ENCODE assay signal across 20 cellular contexts in genomic region chr3:12829404-12829803, GRCh38. TPM values are rescaled to one million over a fixed set of nuclear protein-coding genes. Genes with fewer than 3 reads are reported as not detected.
DNase-seq lines count a peak whose midpoint lies in the region; ATAC-seq, FAIRE-seq and TF ChIP-seq lines count a peak whose summit lies in the region.
"Had no signal": no experiment of that assay in that cellular context is flagged by ENCODE, and none has a peak within 500 bp of the region (broad histone marks: within the 10 kb centered on the region; RNA-seq: fewer than 3 reads in every experiment).

No MANE protein-coding gene starts in this region.

- H3K36me3 ChIP-seq in PC-3 (ENCODE audit: low read depth, low read length) (peaks cover 28% of the 10 kb centered on the region), bronchial epithelial cell (ENCODE audit: control insufficient read depth, insufficient read depth, low read length) (peaks cover 6% of the 10 kb centered on the region), keratinocyte (ENCODE audit: control insufficient read depth in 2 of 2, extremely low read depth in 1 of 2, insufficient read depth in 2 of 2, low read length in 2 of 2) (peaks cover 16 to 21% of the 10 kb centered on the region in 2 experiments)

- intact Hi-C loops in PC-3 (cut with micrococcal nuclease) = loop anchor here (1.0 to 5.0 kb wide), 3 partner anchors 12 to 107 kb away; partner anchors contain the start of gene RPL32

- POLR2A ChIA-PET in PC-3 (lab: Charles Lee; ENCODE audit: unreplicated experiment) = interaction anchor here (0.6 kb wide), 1 partner anchor 1186 kb away, joined by 3 read pairs; no protein-coding TSS in a partner anchor

- no peaks in the 10 kb centered on the region for H3K9me3 ChIP-seq in PC-3 (ENCODE audit: low read length)
- H3K9me3 ChIP-seq in keratinocyte (ENCODE audit: control insufficient read depth, low read depth, low read length) = no peaks in the 10 kb centered on the region
- H3K9me3 ChIP-seq: Caco-2 had no signal

- peak overlapping the region; percentile 25; the same call in 1 of the 2 replicates for H3K4me3 ChIP-seq in PC-3 (ENCODE audit: low read length)
- H3K4me3 ChIP-seq in bronchial epithelial cell (ENCODE audit: low read depth, low read length) = no peak overlapping the region
- no peak overlapping the region for H3K4me3 ChIP-seq in keratinocyte (ENCODE audit: control insufficient read depth in 2 of 3, extremely low read depth in 1 of 3, insufficient read depth in 2 of 3, low read depth in 1 of 3, low read length in 3 of 3)

- CTCF ChIA-PET in PC-3 (lab: Charles Lee) = interaction anchor here (1.3 to 1.4 kb wide), 2 partner anchors 12 to 19 kb away, joined by 5 to 6 read pairs; partner anchors contain the start of gene RPL32

- H3K9me2 ChIP-seq in PC-3 (replicated peaks; ENCODE audit: low read length) = no peaks in the 10 kb centered on the region

- H3K4me2 ChIP-seq in PC-3 (ENCODE audit: low read length) (peak overlapping the region; percentile 71), keratinocyte (ENCODE audit: control insufficient read depth, extremely low read depth, insufficient read depth, low read depth, low read length) (no peak overlapping the region)

- H4K20me1 ChIP-seq in PC-3 (ENCODE audit: low read length) (no peaks in the 10 kb centered on the region), keratinocyte (ENCODE audit: control insufficient read depth, extremely low read depth, insufficient read depth, low read length) (peaks cover 10% of the 10 kb centered on the region)

- H3K4me1 ChIP-seq in PC-3 (ENCODE audit: insufficient read depth, low read length) (peaks cover 42% of the 10 kb centered on the region), keratinocyte (ENCODE audit: control insufficient read depth, extremely low read depth, insufficient read depth, low read length) (peaks cover 10% of the 10 kb centered on the region)
- H3K4me1 ChIP-seq: Caco-2 had no signal

- peak overlapping the region; percentile 94 for H3K27ac ChIP-seq in PC-3 (ENCODE audit: low read length)
- H3K27ac ChIP-seq in keratinocyte (ENCODE audit: control insufficient read depth, insufficient read depth, low read length) = peak overlapping the region; percentile 10
- H3K27ac ChIP-seq: C4-2B had no signal

- TF ChIP-seq CTCF in PC-3 (conservative IDR thresholded peaks at IDR 0.05; ENCODE audit: low read depth, low read length) (no peak), bronchial epithelial cell (IDR thresholded peaks at IDR 0.05; ENCODE audit: insufficient read depth, low read length, severe bottlenecking) (no peak), keratinocyte (optimal IDR thresholded peaks at IDR 0.05 in 1 of 3, IDR thresholded peaks at IDR 0.05 in 1 of 3, conservative IDR thresholded peaks at IDR 0.05 in 1 of 3; ENCODE audit: extremely low read depth in 1 of 3, insufficient read depth in 2 of 3, low read length in 3 of 3) (no peak)

- H3K9ac ChIP-seq in PC-3 (ENCODE audit: low read length) = peak overlapping the region; percentile 71
- no peak overlapping the region for H3K9ac ChIP-seq in keratinocyte (ENCODE audit: control insufficient read depth, extremely low read depth, insufficient read depth, low read length)

- H3K9me1 ChIP-seq in keratinocyte (ENCODE audit: control insufficient read depth, extremely low read depth, insufficient read depth, low read length) = peaks cover 6% of the 10 kb centered on the region

- peak; percentile 67 for ATAC-seq in PC-3

- DNase-seq in AG20443 (ENCODE audit: low spot score) (peak; percentile 5), PC-3 (peak; percentile 90), bronchial epithelial cell (ENCODE audit: low read depth) (peak; percentile 53), keratinocyte (ENCODE audit: low read depth, low spot score) (no peak), DMS 273 treated with DMSO at 0.1 percent for 48 hours (lab: John Stamatoyannopoulos, UW) (no peak), NCI-H510A (lab: John Stamatoyannopoulos, UW) (no peak)
- DNase-seq in activated CD4-positive, alpha-beta T cell treated with anti-CD3 and anti-CD28 coated beads, Interleukin-2, amount 50 U/mL, for 48 hours = no peak
- DNase-seq: ACHN; AML-193; Caco-2; CD4-positive, alpha-beta T cell; DMS153; DMS79; GDM1; H9 had no signal

- H3K27me3 ChIP-seq in PC-3 (ENCODE audit: low read length) (no peaks in the 10 kb centered on the region), bronchial epithelial cell (ENCODE audit: control insufficient read depth, insufficient read depth, low read length) (no peaks in the 10 kb centered on the region), keratinocyte (ENCODE audit: control insufficient read depth, extremely low read depth, insufficient read depth, low read length) (no peaks in the 10 kb centered on the region)

- H3K79me2 ChIP-seq in PC-3 (ENCODE audit: low read length) = no peaks in the 10 kb centered on the region
- no peaks in the 10 kb centered on the region for H3K79me2 ChIP-seq in keratinocyte (ENCODE audit: control insufficient read depth, insufficient read depth, low read length)

- peaks cover 16% of the 10 kb centered on the region for H3F3A ChIP-seq in PC-3 (ENCODE audit: low read length, unreplicated experiment)

- no peak for FAIRE-seq in bronchial epithelial cell (lab: Jason Lieb, UNC)
- no peak for FAIRE-seq in keratinocyte (lab: Jason Lieb, UNC)
- FAIRE-seq: D721Med, GM12892, H1 had no signal

- H2AFZ ChIP-seq in PC-3 (ENCODE audit: low read length) (no peak overlapping the region), keratinocyte (ENCODE audit: control insufficient read depth, low read length) (no peak overlapping the region)

- dilution Hi-C loops in keratinocyte (cut with MboI; ENCODE audit: extremely low pct_ligation_motif_present, low sequenced_read_pairs) = no loop called here

- BruUV-seq in PC-3 (replicated peaks; lab: Mats Ljungman, UMichigan) = no TSS peak

RNA-seq across cellular contexts. Expression of gene RPL32, which starts 12.0 kb away (rescaled TPM):
- total RNA-seq in PC-3 (2014; rRNA removed) (2,037 and 2,663 TPM in 2 replicates), bronchial epithelial cell (2,605 and 2,954 TPM in 2 replicates)
- polyA plus RNA-seq in keratinocyte = 2,329 to 2,828 TPM (median 2,534 TPM) in 3 replicates
- polyA plus RNA-seq in keratinocyte (2011; ENCODE audit: low read depth) = 788 TPM
- polyA plus RNA-seq in keratinocyte (2011; cell fraction: cytosol; rRNA removed) = 2,654 and 3,289 TPM in 2 replicates
- 610 and 619 TPM in 2 replicates for polyA plus RNA-seq in keratinocyte (2011; cell fraction: nucleus; rRNA removed)
- polyA plus RNA-seq in keratinocyte (2012; ENCODE audit: low replicate concordance) = 3,073 and 3,884 TPM in 2 replicates
- 467 to 1,579 TPM (median 1,500 TPM) in 3 replicates for polyA minus RNA-seq in keratinocyte
- 1,168 TPM for polyA minus RNA-seq in keratinocyte (2011; cell fraction: cytosol; rRNA and poly(A)+ RNA removed)
- polyA minus RNA-seq in keratinocyte (2011; cell fraction: nucleus; rRNA and poly(A)+ RNA removed) = 162 and 245 TPM in 2 replicates

RNA-seq across cellular contexts. Expression of gene CAND2, which starts 32.9 kb away (rescaled TPM):
- total RNA-seq in PC-3 (2014; rRNA removed) (2.4 and 4.8 TPM in 2 replicates), bronchial epithelial cell (0.77 and 1.3 TPM in 2 replicates)
- 0.05 to 0.09 TPM (median 0.07 TPM) in 3 replicates for polyA plus RNA-seq in keratinocyte
- 0.06 TPM for polyA plus RNA-seq in keratinocyte (2011; ENCODE audit: low read depth)
- polyA plus RNA-seq in keratinocyte (2011; cell fraction: cytosol; rRNA removed) = 0.01 and 0.03 TPM in 2 replicates
- 0.04 and 0.13 TPM in 2 replicates for polyA plus RNA-seq in keratinocyte (2011; cell fraction: nucleus; rRNA removed)
- 0.15 and 0.17 TPM in 2 replicates for polyA plus RNA-seq in keratinocyte (2012; ENCODE audit: low replicate concordance)
- 0.03 to 0.10 TPM (median 0.06 TPM) in 3 replicates for polyA minus RNA-seq in keratinocyte
- not detected for polyA minus RNA-seq in keratinocyte (2011; cell fraction: cytosol; rRNA and poly(A)+ RNA removed)
- polyA minus RNA-seq in keratinocyte (2011; cell fraction: nucleus; rRNA and poly(A)+ RNA removed) = 0.31 TPM in 1 of 2 replicates, not detected in the other
- total RNA-seq: Caco-2, HT-29 had no signal

Comparison
In these comparisons a context has a peak if more than half of its experiments do, and no peak if none do; other contexts are left out.
1. DNase-seq: peak in AG20443 (single experiment), PC-3 (single experiment) and bronchial epithelial cell (single experiment); none in keratinocyte (single experiment), DMS 273 treated with DMSO at 0.1 percent for 48 hours (single experiment), activated CD4-positive, alpha-beta T cell treated with anti-CD3 and anti-CD28 coated beads, Interleukin-2, amount 50 U/mL, for 48 hours (0 of 2) and NCI-H510A (single experiment).